Comparison of ENCODE assay signal across 1 cellular context in the genomic region with DNA sequence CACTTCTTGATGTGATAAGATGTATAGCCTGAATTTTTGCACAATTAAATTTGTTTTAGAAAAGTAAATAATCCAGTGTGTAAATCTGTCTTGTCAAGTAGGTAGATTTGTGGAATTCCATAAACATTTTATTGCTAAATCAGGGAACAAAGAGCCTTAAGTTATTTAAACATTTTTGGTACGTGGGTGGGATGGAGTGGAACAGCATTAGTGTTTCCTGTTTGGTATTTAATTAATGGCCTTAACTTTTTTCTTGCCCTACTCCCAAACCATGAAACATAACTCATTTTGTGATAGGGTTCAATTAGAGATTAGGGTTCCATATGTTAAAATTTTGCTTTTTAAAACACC.
TF ChIP-seq lines count a peak whose summit lies in the region.

No MANE protein-coding gene starts in this region.

TF ChIP-seq in HepG2, 621 proteins besides CTCF, POLR2A, EP300 and RAD21:
- no peak for TF ChIP-seq IRX3 (CRISPR knock-in tag; IDR thresholded peaks at IDR 0.05; ENCODE audit: borderline replicate concordance, low read depth)
- TF ChIP-seq HMGA1 (CRISPR knock-in tag; conservative IDR thresholded peaks at IDR 0.05) = no peak
- no peak for TF ChIP-seq ISL2 (CRISPR knock-in tag; IDR thresholded peaks at IDR 0.05)
- TF ChIP-seq ZMAT5 (CRISPR knock-in tag; IDR thresholded peaks at IDR 0.05; ENCODE audit: borderline replicate concordance, low read depth) = no peak
- TF ChIP-seq, protein P1, sequence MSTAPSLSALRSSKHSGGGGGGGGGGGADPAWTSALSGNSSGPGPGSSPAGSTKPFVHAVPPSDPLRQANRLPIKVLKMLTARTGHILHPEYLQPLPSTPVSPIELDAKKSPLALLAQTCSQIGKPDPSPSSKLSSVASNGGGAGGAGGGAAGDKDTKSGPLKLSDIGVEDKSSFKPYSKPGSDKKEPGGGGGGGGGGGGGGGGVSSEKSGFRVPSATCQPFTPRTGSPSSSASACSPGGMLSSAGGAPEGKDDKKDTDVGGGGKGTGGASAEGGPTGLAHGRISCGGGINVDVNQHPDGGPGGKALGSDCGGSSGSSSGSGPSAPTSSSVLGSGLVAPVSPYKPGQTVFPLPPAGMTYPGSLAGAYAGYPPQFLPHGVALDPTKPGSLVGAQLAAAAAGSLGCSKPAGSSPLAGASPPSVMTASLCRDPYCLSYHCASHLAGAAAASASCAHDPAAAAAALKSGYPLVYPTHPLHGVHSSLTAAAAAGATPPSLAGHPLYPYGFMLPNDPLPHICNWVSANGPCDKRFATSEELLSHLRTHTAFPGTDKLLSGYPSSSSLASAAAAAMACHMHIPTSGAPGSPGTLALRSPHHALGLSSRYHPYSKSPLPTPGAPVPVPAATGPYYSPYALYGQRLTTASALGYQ (CRISPR knock-in tag; IDR thresholded peaks at IDR 0.05) = no peak
- no peak for TF ChIP-seq ZBTB7A (CRISPR knock-in tag; IDR thresholded peaks at IDR 0.05)
- TF ChIP-seq, protein P2, sequence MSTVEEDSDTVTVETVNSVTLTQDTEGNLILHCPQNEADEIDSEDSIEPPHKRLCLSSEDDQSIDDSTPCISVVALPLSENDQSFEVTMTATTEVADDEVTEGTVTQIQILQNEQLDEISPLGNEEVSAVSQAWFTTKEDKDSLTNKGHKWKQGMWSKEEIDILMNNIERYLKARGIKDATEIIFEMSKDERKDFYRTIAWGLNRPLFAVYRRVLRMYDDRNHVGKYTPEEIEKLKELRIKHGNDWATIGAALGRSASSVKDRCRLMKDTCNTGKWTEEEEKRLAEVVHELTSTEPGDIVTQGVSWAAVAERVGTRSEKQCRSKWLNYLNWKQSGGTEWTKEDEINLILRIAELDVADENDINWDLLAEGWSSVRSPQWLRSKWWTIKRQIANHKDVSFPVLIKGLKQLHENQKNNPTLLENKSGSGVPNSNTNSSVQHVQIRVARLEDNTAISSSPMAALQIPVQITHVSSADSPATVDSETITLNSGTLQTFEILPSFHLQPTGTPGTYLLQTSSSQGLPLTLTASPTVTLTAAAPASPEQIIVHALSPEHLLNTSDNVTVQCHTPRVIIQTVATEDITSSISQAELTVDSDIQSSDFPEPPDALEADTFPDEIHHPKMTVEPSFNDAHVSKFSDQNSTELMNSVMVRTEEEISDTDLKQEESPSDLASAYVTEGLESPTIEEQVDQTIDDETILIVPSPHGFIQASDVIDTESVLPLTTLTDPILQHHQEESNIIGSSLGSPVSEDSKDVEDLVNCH (CRISPR knock-in tag; IDR thresholded peaks at IDR 0.05) = no peak
- no peak for TF ChIP-seq AKAP8 (CRISPR knock-in tag; IDR thresholded peaks at IDR 0.05)
- no peak for TF ChIP-seq JDP2 (CRISPR knock-in tag; IDR thresholded peaks at IDR 0.05; ENCODE audit: borderline replicate concordance)
- TF ChIP-seq, protein P3, sequence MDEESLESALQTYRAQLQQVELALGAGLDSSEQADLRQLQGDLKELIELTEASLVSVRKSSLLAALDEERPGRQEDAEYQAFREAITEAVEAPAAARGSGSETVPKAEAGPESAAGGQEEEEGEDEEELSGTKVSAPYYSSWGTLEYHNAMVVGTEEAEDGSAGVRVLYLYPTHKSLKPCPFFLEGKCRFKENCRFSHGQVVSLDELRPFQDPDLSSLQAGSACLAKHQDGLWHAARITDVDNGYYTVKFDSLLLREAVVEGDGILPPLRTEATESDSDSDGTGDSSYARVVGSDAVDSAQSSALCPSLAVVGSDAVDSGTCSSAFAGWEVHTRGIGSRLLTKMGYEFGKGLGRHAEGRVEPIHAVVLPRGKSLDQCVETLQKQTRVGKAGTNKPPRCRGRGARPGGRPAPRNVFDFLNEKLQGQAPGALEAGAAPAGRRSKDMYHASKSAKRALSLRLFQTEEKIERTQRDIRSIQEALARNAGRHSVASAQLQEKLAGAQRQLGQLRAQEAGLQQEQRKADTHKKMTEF (CRISPR knock-in tag; IDR thresholded peaks at IDR 0.05) = no peak
- TF ChIP-seq BHLHE40 (IDR thresholded peaks at IDR 0.05; ENCODE audit: low read length) = no peak
